In the genomic region with DNA sequence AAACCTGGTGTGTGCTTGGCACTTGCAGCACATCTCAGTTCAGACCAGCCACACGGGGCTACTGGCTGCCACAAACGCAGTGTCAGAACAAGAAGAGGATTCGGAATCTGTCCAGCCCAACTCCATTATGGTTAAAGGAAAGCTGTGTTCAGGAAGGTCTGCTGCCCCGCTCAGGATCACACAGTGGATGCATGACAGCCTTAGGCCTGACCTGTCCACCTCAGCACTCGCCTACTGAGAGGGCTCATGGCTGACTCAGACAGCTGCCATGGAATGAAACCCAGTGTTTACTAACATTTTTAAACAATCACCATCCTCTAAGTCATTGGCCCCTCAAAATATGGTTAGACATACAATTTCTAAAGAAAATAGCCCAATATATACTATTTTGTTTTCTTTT, we compare ENCODE assay signal across 35 cellular contexts. TPM values are rescaled to one million over a fixed set of nuclear protein-coding genes. Genes with fewer than 3 reads are reported as not detected.
DNase-seq lines count a peak whose midpoint lies in the region; ATAC-seq, FAIRE-seq and TF ChIP-seq lines count a peak whose summit lies in the region.
"Had no signal": no experiment of that assay in that cellular context is flagged by ENCODE, and none has a peak within 500 bp of the region (broad histone marks: within the 10 kb centered on the region; RNA-seq: fewer than 3 reads in every experiment).

No MANE protein-coding gene starts in this region.

- CTCF ChIA-PET in PC-3 (lab: Charles Lee) = no interaction called here

- intact Hi-C loops in PC-3 (cut with micrococcal nuclease) = no loop called here

- POLR2A ChIA-PET in PC-3 (lab: Charles Lee; ENCODE audit: unreplicated experiment) = no interaction called here

- no peak overlapping the region for H3K9ac ChIP-seq in PC-3 (ENCODE audit: low read length)
- H3K9ac ChIP-seq: parathyroid adenoma had no signal

- H3K79me2 ChIP-seq in PC-3 (ENCODE audit: low read length) = no peaks in the 10 kb centered on the region
- H3K79me2 ChIP-seq: parathyroid adenoma had no signal

- no peak overlapping the region for H3K4me3 ChIP-seq in PC-3 (ENCODE audit: low read length)
- H3K4me3 ChIP-seq: gastroesophageal sphincter, thoracic aorta, vagina had no signal

- H2AFZ ChIP-seq in PC-3 (ENCODE audit: low read length) = no peak overlapping the region
- H2AFZ ChIP-seq: parathyroid adenoma had no signal

- in situ Hi-C loops in ACHN (cut with HindIII; ENCODE audit: low pct_ligation_motif_present, low pct_unique_long_range_greater_than_20kb, low sequenced_read_pairs) (no loop called here), KBM-7 (cut with MboI; ENCODE audit: low pct_unique_long_range_greater_than_20kb, low sequenced_read_pairs) (no loop called here)

- peak; percentile 40; the same call in 1 of the 2 replicates for ATAC-seq in PC-3
- ATAC-seq in HG03571 (IDR thresholded peaks at IDR 0.05; ENCODE audit: unreplicated experiment) = no peak
- ATAC-seq in HG03521 (IDR thresholded peaks at IDR 0.05; ENCODE audit: unreplicated experiment) = no peak
- ATAC-seq: CD8-positive, alpha-beta T cell; gastroesophageal sphincter; left colon; right cardiac atrium; stimulated activated naive CD8-positive, alpha-beta T cell treated with anti-CD3 and anti-CD28 coated beads, Interleukin-15, amount 100 ng/mL, for 72 hours; WTC11 had no signal

- H3K9me3 ChIP-seq in PC-3 (ENCODE audit: low read length) = no peaks in the 10 kb centered on the region
- H3K9me3 ChIP-seq: gastroesophageal sphincter, thoracic aorta, vagina had no signal

- peak; percentile 82 for FAIRE-seq in GM12891 (lab: Jason Lieb, UNC)
- FAIRE-seq: colon had no signal

- H3K4me2 ChIP-seq in PC-3 (ENCODE audit: low read length) = no peak overlapping the region

- H4K20me1 ChIP-seq in PC-3 (ENCODE audit: low read length) = no peaks in the 10 kb centered on the region

- no peaks in the 10 kb centered on the region for H3K36me3 ChIP-seq in PC-3 (ENCODE audit: low read depth, low read length)
- H3K36me3 ChIP-seq: gastroesophageal sphincter, thoracic aorta, vagina had no signal

- no peak for TF ChIP-seq CTCF in PC-3 (conservative IDR thresholded peaks at IDR 0.05; ENCODE audit: low read depth, low read length)

- BruUV-seq in PC-3 (replicated peaks; lab: Mats Ljungman, UMichigan) = no TSS peak

- peaks cover 6% of the 10 kb centered on the region; the same call in 1 of the 2 replicates for H3K4me1 ChIP-seq in PC-3 (ENCODE audit: insufficient read depth, low read length)

- peak; percentile 39 for DNase-seq in ACHN
- DNase-seq in GM12891 (ENCODE audit: insufficient read length, low spot score) = no peak
- no peak for DNase-seq in PC-3
- peak; percentile 60 for DNase-seq in islet precursor cell
- DNase-seq in NCI-H82 (lab: John Stamatoyannopoulos, UW) = no peak
- DNase-seq in KBM-7 = no peak
- DNase-seq: activated CD4-positive, alpha-beta T cell treated with anti-CD3 and anti-CD28 coated beads, Interleukin-2, amount 10 ng/mL, durations not matched to agents 7 days and 5 days; activated effector memory CD4-positive, alpha-beta T cell treated with anti-CD3 and anti-CD28 coated beads, Interleukin-2, amount 50 U/mL, for 16 hours; activated naive CD8-positive, alpha-beta T cell treated with anti-CD3 and anti-CD28 coated beads for 36 hours; activated T-cell treated with anti-CD3 and anti-CD28 coated beads, Interleukin-2, amount 50 U/mL, for 24 hours; AML-193; anterior cingulate cortex; CD8-positive, alpha-beta T cell; effector CD4-positive, alpha-beta T cell; left colon; mammary epithelial cell; NCI-H1105 treated with DMSO at 0.1 percent for 48 hours; NCI-H1930; NCI-H524 treated with DMSO at 0.1 percent for 48 hours; OCI-M1; right cardiac atrium; SHP77; stimulated activated naive CD8-positive, alpha-beta T cell treated with anti-CD3 and anti-CD28 coated beads, Interleukin-15, amount 100 ng/mL, for 72 hours; T-helper 9 cell had no signal

- no peak overlapping the region for H3K27ac ChIP-seq in PC-3 (ENCODE audit: low read length)
- H3K27ac ChIP-seq: gastroesophageal sphincter, parathyroid adenoma, thoracic aorta, vagina had no signal

- TF ChIP-seq POLR2A in GM12891 (IDR thresholded peaks at IDR 0.05; ENCODE audit: low read depth, low read length) = no peak

- H3K27me3 ChIP-seq in PC-3 (ENCODE audit: low read length) = no peaks in the 10 kb centered on the region
- H3K27me3 ChIP-seq: vagina had no signal

- no peaks in the 10 kb centered on the region for H3F3A ChIP-seq in PC-3 (ENCODE audit: low read length, unreplicated experiment)

- H3K9me2 ChIP-seq in PC-3 (replicated peaks; ENCODE audit: low read length) = 0 out of 2 replicates have a peak, but pooled peaks cover 4% of the 10 kb centered on the region

TF ChIP-seq in GM12891, 5 proteins besides CTCF, POLR2A, EP300 and RAD21:
- no peak for TF ChIP-seq POLR2AphosphoS5 (IDR thresholded peaks at IDR 0.05; ENCODE audit: low read depth, low read length)

RNA-seq across cellular contexts. Expression of a gene that starts 5.6 kb away (rescaled TPM):
- polyA plus RNA-seq in GM12891 (2012; ENCODE audit: low read depth, missing spikeins) = 41.6 TPM
- total RNA-seq in PC-3 (2014; rRNA removed) = 34.3 and 40.1 TPM in 2 replicates

RNA-seq across cellular contexts. Expression of a gene that starts 35.3 kb away (rescaled TPM):
- not detected for polyA plus RNA-seq in GM12891 (2012; ENCODE audit: low read depth, missing spikeins)
- not detected in 2 replicates for total RNA-seq in PC-3 (2014; rRNA removed)
- total RNA-seq: A172; activated CD4-positive, alpha-beta T cell treated with anti-CD3 and anti-CD28 coated beads, Interleukin-2, amount 10 ng/mL, durations not matched to agents 7 days and 5 days; activated naive CD8-positive, alpha-beta T cell treated with anti-CD3 and anti-CD28 coated beads for 36 hours; CD8-positive, alpha-beta T cell; gastroesophageal sphincter; mammary epithelial cell; right cardiac atrium; thoracic aorta; vagina had no signal
- polyA plus RNA-seq: fibroblast of lung, mammary epithelial cell, neural cell, right cardiac atrium had no signal

Comparison
In these comparisons a context has a peak if more than half of its experiments do, and no peak if none do; other contexts are left out.
1. DNase-seq: peak in ACHN (single experiment) and islet precursor cell (single experiment); none in GM12891 (single experiment), PC-3 (single experiment), NCI-H82 (single experiment) and KBM-7 (single experiment).